1 cellular context compared by ENCODE assay signal in the genomic region with DNA sequence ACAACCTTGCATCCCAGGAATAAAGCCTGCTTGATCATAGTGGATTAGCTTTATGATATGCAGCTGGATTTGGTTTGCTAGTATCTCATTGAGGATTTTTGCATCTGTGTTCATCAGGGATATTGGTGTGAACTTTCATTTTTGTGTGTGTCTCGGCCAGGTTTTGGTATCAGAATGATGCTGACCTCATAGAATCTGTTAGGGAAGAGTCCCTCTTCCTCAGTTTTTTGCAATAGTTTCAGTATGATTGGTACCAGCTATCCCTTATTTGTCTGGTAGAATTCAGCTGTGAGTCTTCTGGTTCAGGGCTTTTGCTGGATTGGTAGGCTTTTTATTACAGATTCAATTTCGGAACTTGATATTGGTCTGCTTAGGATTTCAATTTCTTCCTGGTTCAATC.
TF ChIP-seq lines count a peak whose summit lies in the region.

No MANE protein-coding gene starts in this region.

TF ChIP-seq in GM23338, 12 proteins besides CTCF, POLR2A, EP300 and RAD21:
- TF ChIP-seq REST (IDR thresholded peaks at IDR 0.05; ENCODE audit: unreplicated experiment) (no peak), NANOG (IDR thresholded peaks at IDR 0.05; ENCODE audit: borderline replicate concordance) (no peak), POLR2AphosphoS5 (IDR thresholded peaks at IDR 0.05; ENCODE audit: low read depth) (no peak), ZNF114 (CRISPR knock-in tag; IDR thresholded peaks at IDR 0.05) (no peak)
- TF ChIP-seq, protein P1, sequence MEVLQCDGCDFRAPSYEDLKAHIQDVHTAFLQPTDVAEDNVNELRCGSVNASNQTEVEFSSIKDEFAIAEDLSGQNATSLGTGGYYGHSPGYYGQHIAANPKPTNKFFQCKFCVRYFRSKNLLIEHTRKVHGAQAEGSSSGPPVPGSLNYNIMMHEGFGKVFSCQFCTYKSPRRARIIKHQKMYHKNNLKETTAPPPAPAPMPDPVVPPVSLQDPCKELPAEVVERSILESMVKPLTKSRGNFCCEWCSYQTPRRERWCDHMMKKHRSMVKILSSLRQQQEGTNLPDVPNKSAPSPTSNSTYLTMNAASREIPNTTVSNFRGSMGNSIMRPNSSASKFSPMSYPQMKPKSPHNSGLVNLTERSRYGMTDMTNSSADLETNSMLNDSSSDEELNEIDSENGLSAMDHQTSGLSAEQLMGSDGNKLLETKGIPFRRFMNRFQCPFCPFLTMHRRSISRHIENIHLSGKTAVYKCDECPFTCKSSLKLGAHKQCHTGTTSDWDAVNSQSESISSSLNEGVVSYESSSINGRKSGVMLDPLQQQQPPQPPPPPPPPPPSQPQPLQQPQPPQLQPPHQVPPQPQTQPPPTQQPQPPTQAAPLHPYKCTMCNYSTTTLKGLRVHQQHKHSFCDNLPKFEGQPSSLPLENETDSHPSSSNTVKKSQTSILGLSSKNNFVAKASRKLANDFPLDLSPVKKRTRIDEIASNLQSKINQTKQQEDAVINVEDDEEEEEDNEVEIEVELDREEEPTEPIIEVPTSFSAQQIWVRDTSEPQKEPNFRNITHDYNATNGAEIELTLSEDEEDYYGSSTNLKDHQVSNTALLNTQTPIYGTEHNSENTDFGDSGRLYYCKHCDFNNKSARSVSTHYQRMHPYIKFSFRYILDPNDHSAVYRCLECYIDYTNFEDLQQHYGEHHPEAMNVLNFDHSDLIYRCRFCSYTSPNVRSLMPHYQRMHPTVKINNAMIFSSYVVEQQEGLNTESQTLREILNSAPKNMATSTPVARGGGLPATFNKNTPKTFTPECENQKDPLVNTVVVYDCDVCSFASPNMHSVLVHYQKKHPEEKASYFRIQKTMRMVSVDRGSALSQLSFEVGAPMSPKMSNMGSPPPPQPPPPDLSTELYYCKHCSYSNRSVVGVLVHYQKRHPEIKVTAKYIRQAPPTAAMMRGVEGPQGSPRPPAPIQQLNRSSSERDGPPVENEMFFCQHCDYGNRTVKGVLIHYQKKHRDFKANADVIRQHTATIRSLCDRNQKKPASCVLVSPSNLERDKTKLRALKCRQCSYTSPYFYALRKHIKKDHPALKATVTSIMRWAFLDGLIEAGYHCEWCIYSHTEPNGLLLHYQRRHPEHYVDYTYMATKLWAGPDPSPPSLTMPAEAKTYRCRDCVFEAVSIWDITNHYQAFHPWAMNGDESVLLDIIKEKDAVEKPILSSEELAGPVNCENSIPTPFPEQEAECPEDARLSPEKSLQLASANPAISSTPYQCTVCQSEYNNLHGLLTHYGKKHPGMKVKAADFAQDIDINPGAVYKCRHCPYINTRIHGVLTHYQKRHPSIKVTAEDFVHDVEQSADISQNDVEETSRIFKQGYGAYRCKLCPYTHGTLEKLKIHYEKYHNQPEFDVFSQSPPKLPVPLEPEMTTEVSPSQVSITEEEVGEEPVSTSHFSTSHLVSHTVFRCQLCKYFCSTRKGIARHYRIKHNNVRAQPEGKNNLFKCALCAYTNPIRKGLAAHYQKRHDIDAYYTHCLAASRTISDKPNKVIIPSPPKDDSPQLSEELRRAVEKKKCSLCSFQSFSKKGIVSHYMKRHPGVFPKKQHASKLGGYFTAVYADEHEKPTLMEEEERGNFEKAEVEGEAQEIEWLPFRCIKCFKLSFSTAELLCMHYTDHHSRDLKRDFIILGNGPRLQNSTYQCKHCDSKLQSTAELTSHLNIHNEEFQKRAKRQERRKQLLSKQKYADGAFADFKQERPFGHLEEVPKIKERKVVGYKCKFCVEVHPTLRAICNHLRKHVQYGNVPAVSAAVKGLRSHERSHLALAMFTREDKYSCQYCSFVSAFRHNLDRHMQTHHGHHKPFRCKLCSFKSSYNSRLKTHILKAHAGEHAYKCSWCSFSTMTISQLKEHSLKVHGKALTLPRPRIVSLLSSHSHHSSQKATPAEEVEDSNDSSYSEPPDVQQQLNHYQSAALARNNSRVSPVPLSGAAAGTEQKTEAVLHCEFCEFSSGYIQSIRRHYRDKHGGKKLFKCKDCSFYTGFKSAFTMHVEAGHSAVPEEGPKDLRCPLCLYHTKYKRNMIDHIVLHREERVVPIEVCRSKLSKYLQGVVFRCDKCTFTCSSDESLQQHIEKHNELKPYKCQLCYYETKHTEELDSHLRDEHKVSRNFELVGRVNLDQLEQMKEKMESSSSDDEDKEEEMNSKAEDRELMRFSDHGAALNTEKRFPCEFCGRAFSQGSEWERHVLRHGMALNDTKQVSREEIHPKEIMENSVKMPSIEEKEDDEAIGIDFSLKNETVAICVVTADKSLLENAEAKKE (CRISPR knock-in tag; IDR thresholded peaks at IDR 0.05): no peak
